In the genomic region with DNA sequence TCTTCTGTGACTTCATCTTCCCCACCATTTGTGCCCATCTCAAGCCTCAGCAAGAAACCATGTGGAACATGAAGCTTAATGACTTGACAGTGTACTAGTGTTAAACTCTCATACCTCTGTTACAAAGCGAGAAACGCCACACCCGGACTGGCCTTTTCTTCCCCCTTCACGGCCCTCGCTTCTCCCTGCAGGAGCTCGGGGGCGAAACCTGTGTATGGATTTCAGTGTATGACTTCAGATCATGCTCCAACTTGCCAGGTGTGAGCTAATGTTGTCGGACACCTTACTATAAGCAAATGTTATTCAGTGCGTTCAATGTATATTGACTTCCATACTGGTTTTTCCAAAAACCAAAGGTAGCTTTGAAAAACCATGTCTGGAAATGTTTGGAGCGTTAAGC, we compare ENCODE assay signal across 18 cellular contexts. TPM values are rescaled to one million over a fixed set of nuclear protein-coding genes. Genes with fewer than 3 reads are reported as not detected.
DNase-seq lines count a peak whose midpoint lies in the region; ATAC-seq and TF ChIP-seq lines count a peak whose summit lies in the region.
"Had no signal": no experiment of that assay in that cellular context is flagged by ENCODE, and none has a peak within 500 bp of the region (broad histone marks: within the 10 kb centered on the region; RNA-seq: fewer than 3 reads in every experiment).

No MANE protein-coding gene starts in this region.

- peak overlapping the region; percentile 36 for H3K27ac Mint-ChIP-seq in WTC11
- H3K27ac Mint-ChIP-seq in stimulated activated effector memory CD8-positive, alpha-beta T cell treated with anti-CD3 and anti-CD28 coated beads, Interleukin-12 subunit alpha, Interleukin-12 subunit beta, amount 100 ng/mL, for 72 hours, result peak overlapping the region; percentile 63
- no peak overlapping the region for H3K27ac Mint-ChIP-seq in T-cell
- H3K27ac Mint-ChIP-seq: B cell; CD4-positive, alpha-beta T cell; HFFc6 had no signal

- no peak for TF ChIP-seq CTCF in cardiac muscle cell (IDR thresholded peaks at IDR 0.05; ENCODE audit: low read depth, low read length)
- TF ChIP-seq CTCF in WTC11 (IDR thresholded peaks at IDR 0.05), result no peak
- no peak for TF ChIP-seq CTCF in esophagus muscularis mucosa (IDR thresholded peaks at IDR 0.05)

- H3K9me3 ChIP-seq in cardiac muscle cell (ENCODE audit: low read depth), result no peaks in the 10 kb centered on the region
- H3K9me3 ChIP-seq in esophagus muscularis mucosa, result no peaks in the 10 kb centered on the region

- 77% methylated on average over 10 of the region's 10 CpGs for WGBS in esophagus muscularis mucosa

- H3K36me3 ChIP-seq in cardiac muscle cell, result peaks cover 42% of the 10 kb centered on the region
- H3K36me3 ChIP-seq in esophagus muscularis mucosa, result peaks cover 46 to 80% (median 77%) of the 10 kb centered on the region in 4 donors

- H3K4me1 ChIP-seq in cardiac muscle cell (ENCODE audit: low read depth) (peaks cover 6% of the 10 kb centered on the region), esophagus muscularis mucosa (peaks cover 4 to 8% (median 5%) of the 10 kb centered on the region in 4 donors)

- H3K27ac ChIP-seq in cardiac muscle cell (peak overlapping the region; percentile 39), esophagus muscularis mucosa (replicated peaks in 1 of 4) (peak overlapping the region in 3 of 4 donors; percentile 27 to 36 (median 33))
- H3K27ac ChIP-seq: HL-60 had no signal

- no peak for TF ChIP-seq POLR2A in esophagus muscularis mucosa (IDR thresholded peaks at IDR 0.05; ENCODE audit: low read depth)

- H3K27me3 ChIP-seq in cardiac muscle cell (no peaks in the 10 kb centered on the region), esophagus muscularis mucosa (no peaks in the 10 kb centered on the region)

- TF ChIP-seq EP300 in esophagus muscularis mucosa (IDR thresholded peaks at IDR 0.05), result no peak

- H3K4me3 ChIP-seq in cardiac muscle cell, result no peak overlapping the region
- H3K4me3 ChIP-seq in esophagus muscularis mucosa, result no peak overlapping the region

- H3K27me3 Mint-ChIP-seq in WTC11 (ENCODE audit: low read depth) (no peaks in the 10 kb centered on the region), T-cell (no peaks in the 10 kb centered on the region)
- H3K27me3 Mint-ChIP-seq: B cell; CD4-positive, alpha-beta T cell had no signal

- no peaks in the 10 kb centered on the region for H3K9me3 Mint-ChIP-seq in WTC11
- H3K9me3 Mint-ChIP-seq in stimulated activated effector memory CD8-positive, alpha-beta T cell treated with anti-CD3 and anti-CD28 coated beads, Interleukin-12 subunit alpha, Interleukin-12 subunit beta, amount 100 ng/mL, for 72 hours, result no peaks in the 10 kb centered on the region
- no peaks in the 10 kb centered on the region for H3K9me3 Mint-ChIP-seq in T-cell
- H3K9me3 Mint-ChIP-seq: CD4-positive, alpha-beta T cell; HFFc6 had no signal

- intact Hi-C loops in cardiac septum (cut with DNase I), result no loop called here
- intact Hi-C loops in esophagus muscularis mucosa (cut with DNase I), result no loop called here

- ATAC-seq in WTC11 (no peak), HG03108 (IDR thresholded peaks at IDR 0.05; ENCODE audit: unreplicated experiment) (no peak), T-cell (replicated peaks in 1 of 4) (no peak)
- no peak for ATAC-seq in stimulated activated effector memory CD8-positive, alpha-beta T cell treated with anti-CD3 and anti-CD28 coated beads, Interleukin-12 subunit alpha, Interleukin-12 subunit beta, amount 100 ng/mL, for 72 hours

- POLR2A ChIA-PET in WTC11 (lab: Charles Lee), result no interaction called here
- POLR2A ChIA-PET in T-cell (lab: Charles Lee), result no interaction called here

- H3K4me1 Mint-ChIP-seq in WTC11 (no peaks in the 10 kb centered on the region), T-cell (no peaks in the 10 kb centered on the region)
- no peaks in the 10 kb centered on the region for H3K4me1 Mint-ChIP-seq in stimulated activated effector memory CD8-positive, alpha-beta T cell treated with anti-CD3 and anti-CD28 coated beads, Interleukin-12 subunit alpha, Interleukin-12 subunit beta, amount 100 ng/mL, for 72 hours
- H3K4me1 Mint-ChIP-seq: B cell had no signal

- H3K4me3 Mint-ChIP-seq in WTC11 (no peak overlapping the region), T-cell (no peak overlapping the region)
- H3K4me3 Mint-ChIP-seq in stimulated activated effector memory CD8-positive, alpha-beta T cell treated with anti-CD3 and anti-CD28 coated beads, Interleukin-12 subunit alpha, Interleukin-12 subunit beta, amount 100 ng/mL, for 72 hours, result no peak overlapping the region
- H3K4me3 Mint-ChIP-seq: B cell; CD4-positive, alpha-beta T cell; HFFc6 had no signal

- H3K36me3 Mint-ChIP-seq in WTC11, result peaks cover 57% of the 10 kb centered on the region
- H3K36me3 Mint-ChIP-seq in stimulated activated effector memory CD8-positive, alpha-beta T cell treated with anti-CD3 and anti-CD28 coated beads, Interleukin-12 subunit alpha, Interleukin-12 subunit beta, amount 100 ng/mL, for 72 hours, result peaks cover 76% of the 10 kb centered on the region
- peaks cover 56% of the 10 kb centered on the region for H3K36me3 Mint-ChIP-seq in T-cell

- CTCF ChIA-PET in WTC11 (lab: Charles Lee), result interaction anchor here (0.5 kb wide), 1 partner anchor 207 kb away, joined by 6 read pairs; no protein-coding TSS in a partner anchor
- CTCF ChIA-PET in T-cell (lab: Charles Lee), result no interaction called here

- DNase-seq in cardiac muscle cell (ENCODE audit: low read depth in 1 of 2, low spot score in 1 of 2) (no peak), cardiac septum (ENCODE audit: low spot score) (no peak), WTC11 (ENCODE audit: low spot score) (no peak), esophagus muscularis mucosa (ENCODE audit: extremely low spot score) (no peak), T-cell (no peak)
- no peak for DNase-seq in stimulated activated effector memory CD8-positive, alpha-beta T cell treated with anti-CD3 and anti-CD28 coated beads, Interleukin-12 subunit alpha, Interleukin-12 subunit beta, amount 100 ng/mL, for 72 hours (ENCODE audit: low spot score in 2 of 2)
- DNase-seq: CD4-positive, alpha-beta T cell; DND-41; GDM1; HFFc6; KBM-7; NCI-H1092; NCI-H2107; NCI-H446 treated with DMSO at 0.1 percent for 48 hours; SIG-M5 had no signal

TF ChIP-seq in WTC11, 78 proteins besides CTCF, POLR2A, EP300 and RAD21 (continues in another document):
- TF ChIP-seq RORB (CRISPR knock-in tag; IDR thresholded peaks at IDR 0.05), result no peak
- TF ChIP-seq, protein P1, sequence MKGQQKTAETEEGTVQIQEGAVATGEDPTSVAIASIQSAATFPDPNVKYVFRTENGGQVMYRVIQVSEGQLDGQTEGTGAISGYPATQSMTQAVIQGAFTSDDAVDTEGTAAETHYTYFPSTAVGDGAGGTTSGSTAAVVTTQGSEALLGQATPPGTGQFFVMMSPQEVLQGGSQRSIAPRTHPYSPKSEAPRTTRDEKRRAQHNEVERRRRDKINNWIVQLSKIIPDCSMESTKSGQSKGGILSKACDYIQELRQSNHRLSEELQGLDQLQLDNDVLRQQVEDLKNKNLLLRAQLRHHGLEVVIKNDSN (CRISPR knock-in tag; IDR thresholded peaks at IDR 0.05), result no peak
- no peak for TF ChIP-seq ZNF232 (CRISPR knock-in tag; IDR thresholded peaks at IDR 0.05)
- no peak for TF ChIP-seq HMGXB4 (CRISPR knock-in tag; IDR thresholded peaks at IDR 0.05)
- no peak for TF ChIP-seq TEAD1 (CRISPR knock-in tag; IDR thresholded peaks at IDR 0.05)
- no peak for TF ChIP-seq TCF7 (CRISPR knock-in tag; IDR thresholded peaks at IDR 0.05; ENCODE audit: low read depth)
- no peak for TF ChIP-seq GTF2I (CRISPR knock-in tag; conservative IDR thresholded peaks at IDR 0.05)
- TF ChIP-seq NFYB (CRISPR knock-in tag; conservative IDR thresholded peaks at IDR 0.05; ENCODE audit: low read depth), result no peak
- no peak for TF ChIP-seq GRHL2 (CRISPR knock-in tag; IDR thresholded peaks at IDR 0.05; ENCODE audit: insufficient replicate concordance, severe bottlenecking)
- no peak for TF ChIP-seq KAT7 (CRISPR knock-in tag; IDR thresholded peaks at IDR 0.05; ENCODE audit: borderline replicate concordance)
- no peak for TF ChIP-seq E2F5 (CRISPR knock-in tag; IDR thresholded peaks at IDR 0.05)
- TF ChIP-seq USF2 (CRISPR knock-in tag; IDR thresholded peaks at IDR 0.05), result no peak
- no peak for TF ChIP-seq ZNF416 (CRISPR knock-in tag; IDR thresholded peaks at IDR 0.05)
- no peak for TF ChIP-seq FOXJ3 (CRISPR knock-in tag; IDR thresholded peaks at IDR 0.05; ENCODE audit: borderline replicate concordance)
- TF ChIP-seq NR2C2 (CRISPR knock-in tag; IDR thresholded peaks at IDR 0.05), result no peak
- no peak for TF ChIP-seq ZNF138 (CRISPR knock-in tag; conservative IDR thresholded peaks at IDR 0.05)

RNA-seq across cellular contexts. Expression of gene SLC5A11, which starts 20.1 kb away (rescaled TPM):
- not detected in 2 replicates for total RNA-seq in cardiac muscle cell
- polyA plus RNA-seq in cardiac muscle cell, result not detected in 2 replicates
- not detected for total RNA-seq in cardiac septum
- 0.11 to 0.23 TPM in 2 of 3 replicates, not detected in the other for total RNA-seq in WTC11 (2021)
- total RNA-seq in esophagus muscularis mucosa, result not detected
- 1 to 10 TPM in 1 of 5 donors, under 1 TPM in 3, not detected in 1; 0.36 to 4.2 (median 0.62) TPM for total RNA-seq in T-cell

Comparison
In these comparisons a context has a peak if more than half of its experiments do, and no peak if none do; other contexts are left out.
1. H3K27ac Mint-ChIP-seq: peak in WTC11 (single experiment) and stimulated activated effector memory CD8-positive, alpha-beta T cell treated with anti-CD3 and anti-CD28 coated beads, Interleukin-12 subunit alpha, Interleukin-12 subunit beta, amount 100 ng/mL, for 72 hours (single experiment); none in T-cell (0 of 2).